Comparison of ENCODE assay signal across 18 cellular contexts in the genomic region with DNA sequence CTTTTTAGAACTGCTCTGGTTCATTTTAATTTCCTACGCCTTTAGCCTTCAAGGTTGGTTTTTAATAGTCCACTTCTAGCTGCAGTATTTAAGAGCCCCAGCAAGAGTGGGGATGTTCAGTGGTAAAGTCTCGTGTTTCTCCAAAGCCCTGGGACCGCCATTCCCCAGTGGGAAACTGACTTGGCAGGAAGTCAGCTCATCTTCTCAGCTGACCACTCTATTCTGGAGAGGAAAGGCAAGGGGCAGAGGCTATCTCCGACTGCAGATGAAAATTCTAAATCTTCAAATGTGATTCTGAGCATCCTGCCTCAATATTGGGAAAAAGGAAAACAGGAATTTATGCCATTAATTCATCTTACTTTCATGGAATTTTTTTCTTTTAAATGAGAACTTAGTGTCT. TPM values are rescaled to one million over a fixed set of nuclear protein-coding genes. Genes with fewer than 3 reads are reported as not detected.
DNase-seq lines count a peak whose midpoint lies in the region; ATAC-seq and TF ChIP-seq lines count a peak whose summit lies in the region.
"Had no signal": no experiment of that assay in that cellular context is flagged by ENCODE, and none has a peak within 500 bp of the region (broad histone marks: within the 10 kb centered on the region; RNA-seq: fewer than 3 reads in every experiment).

No MANE protein-coding gene starts in this region.

- intact Hi-C loops in Right ventricle myocardium superior (cut with DNase I) (no loop called here), right cardiac atrium (cut with DNase I) (no loop called here), heart left ventricle (cut with DNase I) (no loop called here)

- H3K27me3 ChIP-seq in right cardiac atrium (ENCODE audit: control insufficient read depth, insufficient read depth) (no peaks in the 10 kb centered on the region), GM23338 (ENCODE audit: insufficient read depth) (no peaks in the 10 kb centered on the region), heart left ventricle (peaks cover 0 to 5% (median 0%) of the 10 kb centered on the region in 9 donors)
- H3K27me3 ChIP-seq: BE2C had no signal

- H3F3A ChIP-seq in GM23338 (replicated peaks; ENCODE audit: low read depth): peaks cover 3% of the 10 kb centered on the region; the same call in 1 of the 2 replicates

- H3K4me3 Mint-ChIP-seq in GM23338 (no peak overlapping the region), neural crest cell (peak overlapping the region; percentile 17)

- H3K36me3 ChIP-seq in GM23338 (ENCODE audit: insufficient read depth): no peaks in the 10 kb centered on the region
- H3K36me3 ChIP-seq in heart left ventricle: no peaks in the 10 kb centered on the region
- H3K36me3 ChIP-seq: BE2C, HAP-1 had no signal

- H3K9me3 Mint-ChIP-seq in GM23338: peaks cover 3% of the 10 kb centered on the region; the same call in 1 of the 3 replicates
- peaks cover 4% of the 10 kb centered on the region for H3K9me3 Mint-ChIP-seq in neural crest cell

- DNase-seq in Right ventricle myocardium superior: no peak
- DNase-seq in right cardiac atrium: no peak
- DNase-seq in GM23338 (ENCODE audit: low spot score): no peak
- peak in 3 of 5 donors; percentile 35 to 39 (median 37) for DNase-seq in heart left ventricle
- DNase-seq in neural crest cell (ENCODE audit: low read depth, low spot score): no peak
- no peak for DNase-seq in NCI-H526 (lab: John Stamatoyannopoulos, UW)
- no peak for DNase-seq in ACHN
- no peak for DNase-seq in cerebellar cortex (ENCODE audit: low spot score)
- DNase-seq: BE2C, COR-L47, DMS153, EL, IMR-90, NCI-H1930, NCI-H2171, NCI-H446 treated with DMSO at 0.1 percent for 48 hours, NCI-H774 had no signal

- H3K27ac ChIP-seq in right cardiac atrium (ENCODE audit: low read length): no peak overlapping the region
- H3K27ac ChIP-seq in GM23338 (ENCODE audit: low read depth): no peak overlapping the region
- peak overlapping the region in 2 of 12 donors; percentile 25 to 27 for H3K27ac ChIP-seq in heart left ventricle

- peaks cover 57% of the 10 kb centered on the region for H3K79me2 ChIP-seq in GM23338 (replicated peaks; ENCODE audit: insufficient read depth)

- no peaks in the 10 kb centered on the region for H4K20me1 ChIP-seq in GM23338 (replicated peaks; ENCODE audit: insufficient read depth)

- peaks cover 59% of the 10 kb centered on the region for H3K4me1 Mint-ChIP-seq in GM23338
- H3K4me1 Mint-ChIP-seq in neural crest cell: peaks cover 78% of the 10 kb centered on the region

- WGBS in right cardiac atrium: 71% methylated on average over 4 of the region's 4 CpGs
- 64 to 76% (median 68%) methylated on average over 4 of the region's 4 CpGs for WGBS in heart left ventricle, 4 donors

- no peaks in the 10 kb centered on the region; the same call in 1 of the 2 replicates for H3K9me2 ChIP-seq in GM23338 (ENCODE audit: insufficient read depth)

- in situ Hi-C loops in ACHN (cut with HindIII; ENCODE audit: low pct_ligation_motif_present, low pct_unique_long_range_greater_than_20kb, low sequenced_read_pairs): no loop called here

- TF ChIP-seq CTCF in GM23338 (conservative IDR thresholded peaks at IDR 0.05; ENCODE audit: low read depth in 2 of 2): no peak
- no peak for TF ChIP-seq CTCF in heart left ventricle (IDR thresholded peaks at IDR 0.05)
- no peak for TF ChIP-seq CTCF in neural crest cell (conservative IDR thresholded peaks at IDR 0.05)

- H3K9me3 ChIP-seq in right cardiac atrium (ENCODE audit: control insufficient read depth, low read length): no peaks in the 10 kb centered on the region
- no peaks in the 10 kb centered on the region for H3K9me3 ChIP-seq in heart left ventricle
- H3K9me3 ChIP-seq: BE2C, HAP-1 had no signal

- H3K36me3 Mint-ChIP-seq in GM23338 (ENCODE audit: low read depth): peaks cover 4% of the 10 kb centered on the region; the same call in 2 of the 3 replicates
- H3K36me3 Mint-ChIP-seq in neural crest cell (ENCODE audit: low read depth): peaks cover 10% of the 10 kb centered on the region

- H3K4me2 ChIP-seq in GM23338: peak overlapping the region; percentile 6; the same call in 1 of the 2 replicates

- H3K27ac Mint-ChIP-seq in GM23338: no peak overlapping the region
- H3K27ac Mint-ChIP-seq in neural crest cell (ENCODE audit: unreplicated experiment): peak overlapping the region; percentile 62

- H2AFZ ChIP-seq in GM23338: no peak overlapping the region

- H3K4me3 ChIP-seq in right cardiac atrium (ENCODE audit: low read length) (no peak overlapping the region), GM23338 (no peak overlapping the region), heart left ventricle (no peak overlapping the region)
- H3K4me3 ChIP-seq: HAP-1 had no signal

- no peaks in the 10 kb centered on the region for H3K4me1 ChIP-seq in right cardiac atrium (ENCODE audit: control insufficient read depth, insufficient read depth, low read length)
- peaks cover 38% of the 10 kb centered on the region for H3K4me1 ChIP-seq in GM23338 (ENCODE audit: insufficient read depth)
- peaks cover 0 to 32% (median 3%) of the 10 kb centered on the region in 12 donors for H3K4me1 ChIP-seq in heart left ventricle
- H3K4me1 ChIP-seq: BE2C, HAP-1 had no signal

- no peak for TF ChIP-seq POLR2A in heart left ventricle (IDR thresholded peaks at IDR 0.05)

- H3K27me3 Mint-ChIP-seq in GM23338 (ENCODE audit: insufficient read depth, low read depth, poor library complexity): peaks cover 19% of the 10 kb centered on the region
- H3K27me3 Mint-ChIP-seq in neural crest cell (ENCODE audit: low read depth): no peaks in the 10 kb centered on the region

- peak; percentile 43 for ATAC-seq in Right ventricle myocardium superior (ENCODE audit: poor library complexity)
- no peak for ATAC-seq in right cardiac atrium
- no peak for ATAC-seq in GM23338
- ATAC-seq in heart left ventricle: peak in 1 of 4 donors; percentile 33

TF ChIP-seq in GM23338, 12 proteins besides CTCF, POLR2A, EP300 and RAD21 (continues in another document):
- TF ChIP-seq NANOG (IDR thresholded peaks at IDR 0.05; ENCODE audit: borderline replicate concordance): no peak
- TF ChIP-seq JUNB (IDR thresholded peaks at IDR 0.05; ENCODE audit: unreplicated experiment): no peak
- no peak for TF ChIP-seq STAT1 (IDR thresholded peaks at IDR 0.05; ENCODE audit: unreplicated experiment)
- TF ChIP-seq CREB1 (CRISPR knock-in tag; IDR thresholded peaks at IDR 0.05; ENCODE audit: low read depth): no peak
- TF ChIP-seq, protein P1, sequence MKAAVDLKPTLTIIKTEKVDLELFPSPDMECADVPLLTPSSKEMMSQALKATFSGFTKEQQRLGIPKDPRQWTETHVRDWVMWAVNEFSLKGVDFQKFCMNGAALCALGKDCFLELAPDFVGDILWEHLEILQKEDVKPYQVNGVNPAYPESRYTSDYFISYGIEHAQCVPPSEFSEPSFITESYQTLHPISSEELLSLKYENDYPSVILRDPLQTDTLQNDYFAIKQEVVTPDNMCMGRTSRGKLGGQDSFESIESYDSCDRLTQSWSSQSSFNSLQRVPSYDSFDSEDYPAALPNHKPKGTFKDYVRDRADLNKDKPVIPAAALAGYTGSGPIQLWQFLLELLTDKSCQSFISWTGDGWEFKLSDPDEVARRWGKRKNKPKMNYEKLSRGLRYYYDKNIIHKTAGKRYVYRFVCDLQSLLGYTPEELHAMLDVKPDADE (IDR thresholded peaks at IDR 0.05): no peak

RNA-seq across cellular contexts. Expression of gene HS3ST3B1, which starts 35.5 kb away (rescaled TPM):
- 1.5 TPM for total RNA-seq in Right ventricle myocardium superior
- 1 to 10 TPM; 1.1 to 2.6 (median 2.1) TPM for total RNA-seq in right cardiac atrium
- 0.93 TPM for polyA plus RNA-seq in right cardiac atrium
- 17.7 and 20.6 TPM in 2 replicates for total RNA-seq in GM23338 (2014; rRNA removed; shearing (Covaris generic))
- 6.0 and 8.1 TPM in 2 replicates for polyA plus RNA-seq in GM23338 (2016; fragmentation: Nextera tagmentation; extraction: Ambion mirVana)
- total RNA-seq in heart left ventricle: 1 to 10 TPM; 1.8 to 3.9 (median 3.4) TPM
- polyA plus RNA-seq in heart left ventricle: 1 to 10 TPM in 1 of 2 donors, under 1 TPM in 1; 0.61 to 2.3 TPM
- total RNA-seq in neural crest cell: 57.0 and 58.3 TPM in 2 replicates

Comparison
In these comparisons a context has a peak if more than half of its experiments do, and no peak if none do; other contexts are left out.
1. DNase-seq: peak in heart left ventricle (3 of 5); none in Right ventricle myocardium superior (single experiment), right cardiac atrium (0 of 3), GM23338 (single experiment), neural crest cell (single experiment), NCI-H526 (0 of 2), ACHN (single experiment) and cerebellar cortex (single experiment).